ENCODE assay signal across 37 cellular contexts in genomic region chr11:32454993-32455392, GRCh38. TPM values are rescaled to one million over a fixed set of nuclear protein-coding genes. Genes with fewer than 3 reads are reported as not detected.
"Had no signal": no experiment of that assay in that cellular context is flagged by ENCODE, and none has a peak within 500 bp of the region (broad histone marks: within the 10 kb centered on the region; RNA-seq: fewer than 3 reads in every experiment).

No MANE protein-coding gene starts in this region.

- H3K27me3 ChIP-seq: adrenal gland, body of pancreas, brain microvascular endothelial cell had no signal

- FAIRE-seq: astrocyte, TTC549 had no signal

- H3K27ac ChIP-seq: adrenal gland, body of pancreas, brain microvascular endothelial cell, breast epithelium, VCaP had no signal

- DNase-seq: activated B cell treated with CpG ODN at 0.5 μM for 24 hours; activated CD4-positive, alpha-beta memory T cell treated with anti-CD3 and anti-CD28 coated beads for 36 hours; activated CD4-positive, alpha-beta T cell treated with anti-CD3 and anti-CD28 coated beads for 4 hours; activated CD4-positive, alpha-beta T cell treated with anti-CD3 and anti-CD28 coated beads, Interleukin-2, amount 10 ng/mL, durations not matched to agents 24 days and 14 days; activated CD4-positive, alpha-beta T cell treated with anti-CD3 and anti-CD28 coated beads, Interleukin-2, amount 50 U/mL, for 1 hour; activated CD4-positive, alpha-beta T cell treated with anti-CD3 and anti-CD28 coated beads, Interleukin-2, amount 50 U/mL, for 4 hours; activated CD4-positive, CD25-positive, alpha-beta regulatory T cell treated with anti-CD3 and anti-CD28 coated beads, Interleukin-2, amount 50 U/mL, for 72 hours; activated CD8-positive, alpha-beta memory T cell treated with anti-CD3 and anti-CD28 coated beads, Interleukin-2, amount 50 U/mL, for 4 hours; activated CD8-positive, alpha-beta T cell treated with anti-CD3 and anti-CD28 coated beads for 36 hours; activated effector memory CD4-positive, alpha-beta T cell treated with anti-CD3 and anti-CD28 coated beads, Interleukin-2, amount 50 U/mL, for 16 hours; activated gamma-delta T cell treated with Interleukin-2 at 50 U/mL for 16 hours; activated naive CD4-positive, alpha-beta T cell; activated naive CD4-positive, alpha-beta T cell treated with anti-CD3 and anti-CD28 coated beads for 36 hours; activated naive CD4-positive, alpha-beta T cell treated with anti-CD3 and anti-CD28 coated beads, Interleukin-2, amount 50 U/mL, for 16 hours; activated naive CD8-positive, alpha-beta T cell treated with anti-CD3 and anti-CD28 coated beads for 36 hours; activated T-cell treated with anti-CD3 and anti-CD28 coated beads for 4 hours; activated T-cell treated with anti-CD3 and anti-CD28 coated beads, Interleukin-2, amount 50 U/mL, for 1 hour; activated T-cell treated with anti-CD3 and anti-CD28 coated beads, Interleukin-2, amount 50 U/mL, for 4 hours; activated T-cell treated with anti-CD3 and anti-CD28 coated beads, Interleukin-2, amount 50 U/mL, for 72 hours; adrenal gland; amniotic stem cell; aorta; body of pancreas; brain microvascular endothelial cell; central memory CD4-positive, alpha-beta T cell; T-helper 2 cell; T-helper 9 cell had no signal

- H3K4me1 ChIP-seq: adrenal gland, body of pancreas, breast epithelium had no signal

- H3K9me3 ChIP-seq: adrenal gland, body of pancreas, breast epithelium had no signal

- ATAC-seq: activated CD8-positive, alpha-beta T cell treated with anti-CD3 and anti-CD28 coated beads for 36 hours; activated naive CD4-positive, alpha-beta T cell treated with anti-CD3 and anti-CD28 coated beads, Interleukin-2, amount 50 U/mL, for 72 hours; activated T-cell treated with anti-CD3 and anti-CD28 coated beads, Interleukin-2, amount 50 U/mL, for 4 hours; activated T-cell treated with anti-CD3 and anti-CD28 coated beads, Interleukin-2, amount 50 U/mL, for 72 hours; activated T-helper 17 cell treated with anti-CD3 and anti-CD28 coated beads, Interleukin-2, amount 50 U/mL, for 72 hours; body of pancreas had no signal

- H3K36me3 ChIP-seq: adrenal gland, brain microvascular endothelial cell, breast epithelium had no signal

- H3K4me3 ChIP-seq: adrenal gland, body of pancreas, breast epithelium had no signal

RNA-seq across cellular contexts. Expression of gene WT1, which starts 19.7 kb away (rescaled TPM):
- total RNA-seq: activated B cell treated with CpG ODN at 0.5 μM for 24 hours; activated CD4-positive, alpha-beta memory T cell treated with anti-CD3 and anti-CD28 coated beads for 36 hours; activated CD4-positive, alpha-beta T cell treated with anti-CD3 and anti-CD28 coated beads, Interleukin-2, amount 10 ng/mL, durations not matched to agents 24 days and 14 days; activated CD8-positive, alpha-beta memory T cell treated with anti-CD3 and anti-CD28 coated beads for 36 hours; activated CD8-positive, alpha-beta T cell treated with anti-CD3 and anti-CD28 coated beads for 36 hours; activated naive CD4-positive, alpha-beta T cell treated with anti-CD3 and anti-CD28 coated beads for 36 hours; activated naive CD4-positive, alpha-beta T cell treated with anti-CD3 and anti-CD28 coated beads, Interleukin-2, amount 50 U/mL, for 72 hours; activated naive CD8-positive, alpha-beta T cell treated with anti-CD3 and anti-CD28 coated beads for 36 hours; activated T-cell treated with anti-CD3 and anti-CD28 coated beads, Interleukin-2, amount 50 U/mL, for 72 hours; activated T-helper 1 cell treated with anti-CD3 and anti-CD28 coated beads, Interleukin-12 subunit alpha, Interleukin-12 subunit beta, Interleukin-2, Interleukin-4 antibody, amounts not matched to agents 30 ng/mL and 10 ng/mL and 1 ng/mL, durations not matched to agents 14 hours and 24 hours and 36 hours; activated T-helper 17 cell treated with anti-CD3 and anti-CD28 coated beads, Interleukin-2, amount 50 U/mL, for 72 hours; cerebellum; T-helper 1 cell treated with Interleukin-12 subunit alpha and Interleukin-12 subunit beta and Interleukin-4 antibody, amounts not matched to agents 30 ng/mL and 1 ng/mL, for 36 hours had no signal
